In genomic region chr2:76197842-76198448, GRCh38 we compare ENCODE assay signal across 8 cellular contexts.
DNase-seq lines count a peak whose midpoint lies in the region; ATAC-seq, FAIRE-seq and TF ChIP-seq lines count a peak whose summit lies in the region.

No MANE protein-coding gene starts in this region.

- BruUV-seq in MCF 10A (replicated peaks; lab: Mats Ljungman, UMichigan) = no TSS peak
- BruUV-seq in HepG2 (replicated peaks; lab: Mats Ljungman, UMichigan) = no TSS peak

- H3K27ac ChIP-seq in HepG2 (ENCODE audit: extremely low read length, insufficient read depth, low read length) = no peak overlapping the region

- H3K4me2 ChIP-seq in HepG2 (ENCODE audit: low read depth, low read length) = peak overlapping the region; percentile 26

- TF ChIP-seq POLR2A in HepG2 (IDR thresholded peaks at IDR 0.05; ENCODE audit: insufficient read depth in 1 of 2, low read depth in 2 of 2, low read length in 2 of 2) = no peak

- CTCF ChIA-PET in MCF 10A (lab: Yijun Ruan, JAX) = interaction anchor here (0.5 to 2.9 kb wide), 29 partner anchors 8 to 1888 kb away, joined by 3 to 43 read pairs (median 4); no protein-coding TSS in a partner anchor
- CTCF ChIA-PET in HepG2 (lab: Yijun Ruan, JAX; ENCODE audit: low intra/inter-chr PET ratio, low total read pairs) = interaction anchor here (3.2 kb wide), 1 partner anchor 402 kb away, joined by 23 read pairs; no protein-coding TSS in a partner anchor

- TF ChIP-seq EP300 in HepG2 (IDR thresholded peaks at IDR 0.05; ENCODE audit: low read depth in 2 of 2, low read length in 2 of 2) (no peak), HepG2 (CRISPR knock-in tag; IDR thresholded peaks at IDR 0.05; ENCODE audit: borderline replicate concordance) (no peak)

- H3K9me3 ChIP-seq in HepG2 (ENCODE audit: low read length) = no peaks in the 10 kb centered on the region

- ATAC-seq in HG03432 (IDR thresholded peaks at IDR 0.05; ENCODE audit: unreplicated experiment) (peak; percentile 76), HepG2 (peak; percentile 62)
- no peak for ATAC-seq in stimulated activated naive CD8-positive, alpha-beta T cell treated with anti-CD3 and anti-CD28 coated beads, Interleukin-15, amount 100 ng/mL, for 72 hours

- no peaks in the 10 kb centered on the region for H3K4me1 Mint-ChIP-seq in MCF 10A (ENCODE audit: insufficient read depth, unreplicated experiment)
- no peaks in the 10 kb centered on the region for H3K4me1 Mint-ChIP-seq in stimulated activated naive CD8-positive, alpha-beta T cell treated with anti-CD3 and anti-CD28 coated beads, Interleukin-15, amount 100 ng/mL, for 72 hours

- FAIRE-seq in RCC 7860 (lab: Jason Lieb, UNC) = peak; percentile 48
- peak; percentile 12 for FAIRE-seq in HepG2 (lab: Jason Lieb, UNC)

- intact Hi-C loops in MCF 10A (cut with micrococcal nuclease) (loop anchor here (1.0 to 10.0 kb wide), 3 partner anchors 401 to 473 kb away; no protein-coding TSS in a partner anchor), HepG2 (cut with micrococcal nuclease; ENCODE audit: unreplicated experiment) (loop anchor here (1.0 kb wide), 2 partner anchors 53 to 401 kb away; no protein-coding TSS in a partner anchor)

- 13% methylated on average over 7 of the region's 7 CpGs for WGBS in HepG2 (ENCODE audit: low lambda C conversion rate)

- H3K27me3 ChIP-seq in HepG2 (ENCODE audit: control insufficient read depth in 1 of 2, insufficient read depth in 2 of 2, low read length in 2 of 2) = no peaks in the 10 kb centered on the region

- no peaks in the 10 kb centered on the region for H3K79me2 ChIP-seq in HepG2 (ENCODE audit: insufficient read depth, low read length)

- POLR2A ChIA-PET in MCF 10A (lab: Yijun Ruan, JAX) (interaction anchor here (0.6 kb wide), 1 partner anchor 296 kb away, joined by 3 read pairs; no protein-coding TSS in a partner anchor), HepG2 (lab: Yijun Ruan, JAX) (no interaction called here)

- no peaks in the 10 kb centered on the region for H4K20me1 ChIP-seq in HepG2 (ENCODE audit: insufficient read depth, low read length)

- no peak overlapping the region for H2AFZ ChIP-seq in HepG2 (ENCODE audit: low read length)

- H3K4me1 ChIP-seq in HepG2 (ENCODE audit: insufficient read depth, low read length) = peaks cover 28% of the 10 kb centered on the region

- H3K36me3 Mint-ChIP-seq in MCF 10A (ENCODE audit: insufficient read depth, unreplicated experiment) = no peaks in the 10 kb centered on the region

- no peak overlapping the region for H3K9ac ChIP-seq in HepG2 (ENCODE audit: insufficient read depth, low read depth, low read length)

- DNase-seq in CD1c-positive myeloid dendritic cell (ENCODE audit: extremely low spot score) (peak; percentile 48), GM13977 (ENCODE audit: low spot score) (peak; percentile 4), RCC 7860 (ENCODE audit: low spot score) (peak; percentile 24), MCF 10A (ENCODE audit: unreplicated experiment) (peak; percentile 78), HepG2 (ENCODE audit: low spot score) (peak; percentile 72), NCI-H128 (lab: John Stamatoyannopoulos, UW; ENCODE audit: unreplicated experiment) (no peak)
- peak; percentile 15 to 21 for DNase-seq in stimulated activated naive CD8-positive, alpha-beta T cell treated with anti-CD3 and anti-CD28 coated beads, Interleukin-15, amount 100 ng/mL, for 72 hours

- H3K4me3 ChIP-seq in HepG2 (replicated peaks in 1 of 3; ENCODE audit: insufficient read depth in 1 of 3, low read depth in 2 of 3, low read length in 3 of 3) = no peak overlapping the region

- TF ChIP-seq RAD21 in HepG2 (CRISPR knock-in tag; IDR thresholded peaks at IDR 0.05) = peak; percentile 63

- H3K4me3 Mint-ChIP-seq in MCF 10A (ENCODE audit: unreplicated experiment) = no peak overlapping the region
- no peak overlapping the region for H3K4me3 Mint-ChIP-seq in stimulated activated naive CD8-positive, alpha-beta T cell treated with anti-CD3 and anti-CD28 coated beads, Interleukin-15, amount 100 ng/mL, for 72 hours

- no peaks in the 10 kb centered on the region for H3K36me3 ChIP-seq in HepG2 (replicated peaks in 1 of 2; ENCODE audit: control insufficient read depth in 1 of 2, insufficient read depth in 2 of 2, low read length in 2 of 2)

- TF ChIP-seq CTCF in GM13977 (IDR thresholded peaks at IDR 0.05; ENCODE audit: extremely low read depth, insufficient read depth, missing control alignments) = peak; percentile 68
- TF ChIP-seq CTCF in MCF 10A (IDR thresholded peaks at IDR 0.05; ENCODE audit: unreplicated experiment) = peak; percentile 56
- peak; percentile 67 for TF ChIP-seq CTCF in HepG2 (CRISPR knock-in tag; IDR thresholded peaks at IDR 0.05)

- H3K9me3 Mint-ChIP-seq in MCF 10A (ENCODE audit: unreplicated experiment) = no peaks in the 10 kb centered on the region
- no peaks in the 10 kb centered on the region for H3K9me3 Mint-ChIP-seq in stimulated activated naive CD8-positive, alpha-beta T cell treated with anti-CD3 and anti-CD28 coated beads, Interleukin-15, amount 100 ng/mL, for 72 hours

- H3K27me3 Mint-ChIP-seq in MCF 10A (ENCODE audit: insufficient read depth, unreplicated experiment) = no peaks in the 10 kb centered on the region
- no peaks in the 10 kb centered on the region for H3K27me3 Mint-ChIP-seq in stimulated activated naive CD8-positive, alpha-beta T cell treated with anti-CD3 and anti-CD28 coated beads, Interleukin-15, amount 100 ng/mL, for 72 hours

- in situ Hi-C loops in GM13977 (cut with MboI; ENCODE audit: low pct_unique_long_range_greater_than_20kb, low sequenced_read_pairs, unreplicated experiment) (no loop called here), HepG2 (cut with HindIII; ENCODE audit: extremely low pct_ligation_motif_present, low pct_unique_long_range_greater_than_20kb) (no loop called here)

- no peak overlapping the region for H3K27ac Mint-ChIP-seq in MCF 10A (ENCODE audit: low read depth, unreplicated experiment)
- no peak overlapping the region for H3K27ac Mint-ChIP-seq in stimulated activated naive CD8-positive, alpha-beta T cell treated with anti-CD3 and anti-CD28 coated beads, Interleukin-15, amount 100 ng/mL, for 72 hours

TF ChIP-seq in HepG2, 621 proteins besides CTCF, POLR2A, EP300 and RAD21 (continues in another document):
- no peak for TF ChIP-seq LRRFIP1 (CRISPR knock-in tag; conservative IDR thresholded peaks at IDR 0.05)
- TF ChIP-seq ZBTB33 (CRISPR knock-in tag; IDR thresholded peaks at IDR 0.05) = peak; percentile 59; the same call in 1 of the 2 replicates
- TF ChIP-seq ARID5B (CRISPR knock-in tag; IDR thresholded peaks at IDR 0.05) = 0 out of 2 replicates have a peak, but pooled peaks have one; percentile 12
